In the genomic region with DNA sequence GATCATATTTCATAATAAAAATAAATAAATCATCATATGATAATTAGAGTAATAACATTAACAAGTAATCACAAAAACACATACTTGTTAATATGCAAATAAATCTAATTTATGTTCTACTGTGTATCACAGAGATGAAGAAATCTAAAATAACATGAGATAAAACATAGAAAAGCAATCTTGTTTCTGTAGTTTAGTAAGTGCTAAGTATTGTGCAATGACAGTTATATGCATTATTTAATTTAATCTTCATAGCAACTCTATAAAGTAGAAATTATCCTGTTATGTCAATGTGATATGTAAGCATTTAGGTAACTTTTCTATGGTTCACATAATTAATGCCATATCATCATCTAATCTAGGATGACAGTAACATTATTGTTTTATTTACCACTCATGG, we compare ENCODE assay signal across 22 cellular contexts.
DNase-seq lines count a peak whose midpoint lies in the region; ATAC-seq, FAIRE-seq and TF ChIP-seq lines count a peak whose summit lies in the region.
"Had no signal": no experiment of that assay in that cellular context is flagged by ENCODE, and none has a peak within 500 bp of the region (broad histone marks: within the 10 kb centered on the region; RNA-seq: fewer than 3 reads in every experiment).

No MANE protein-coding gene starts in this region.

- H3K27ac Mint-ChIP-seq in T-cell, result no peak overlapping the region
- H3K27ac Mint-ChIP-seq: B cell; CD4-positive, CD25-positive, alpha-beta regulatory T cell; CD8-positive, alpha-beta T cell; GM23338 had no signal

- H3K4me3 Mint-ChIP-seq in T-cell, result no peak overlapping the region
- H3K4me3 Mint-ChIP-seq: B cell; CD4-positive, CD25-positive, alpha-beta regulatory T cell; CD8-positive, alpha-beta T cell; GM23338 had no signal

- no peak overlapping the region for H2AFZ ChIP-seq in HepG2 (ENCODE audit: low read length)
- H2AFZ ChIP-seq: GM23338 had no signal

- TF ChIP-seq EP300 in HepG2 (IDR thresholded peaks at IDR 0.05; ENCODE audit: low read depth in 2 of 2, low read length in 2 of 2), result no peak
- TF ChIP-seq EP300 in HepG2 (CRISPR knock-in tag; IDR thresholded peaks at IDR 0.05; ENCODE audit: borderline replicate concordance), result no peak

- DNase-seq in HepG2 (ENCODE audit: low spot score) (no peak), right lobe of liver (no peak), frontal cortex (ENCODE audit: low spot score in 2 of 2) (no peak), pancreas (no peak), T-cell (no peak)
- DNase-seq: Caco-2; CD4-positive, CD25-positive, alpha-beta regulatory T cell; CD8-positive, alpha-beta T cell; DMS153; DND-41 had no signal

- TF ChIP-seq RAD21 in HepG2 (CRISPR knock-in tag; IDR thresholded peaks at IDR 0.05), result no peak

- H3K4me3 ChIP-seq in HepG2 (replicated peaks in 1 of 3; ENCODE audit: insufficient read depth in 1 of 3, low read depth in 2 of 3, low read length in 3 of 3) (no peak overlapping the region), right lobe of liver (no peak overlapping the region), pancreas (no peak overlapping the region)
- H3K4me3 ChIP-seq: BLaER1, GM12878, GM23338, HAP-1 had no signal

- H3K4me2 ChIP-seq in HepG2 (ENCODE audit: low read depth, low read length), result no peak overlapping the region
- H3K4me2 ChIP-seq: BLaER1, GM23338 had no signal

- no peak overlapping the region for H3K27ac ChIP-seq in HepG2 (ENCODE audit: extremely low read length, insufficient read depth, low read length)
- H3K27ac ChIP-seq in right lobe of liver, result no peak overlapping the region
- H3K27ac ChIP-seq in pancreas, result no peak overlapping the region
- H3K27ac ChIP-seq: 22Rv1, BLaER1, C4-2B had no signal

- H3K36me3 ChIP-seq in HepG2 (replicated peaks in 1 of 2; ENCODE audit: control insufficient read depth in 1 of 2, insufficient read depth in 2 of 2, low read length in 2 of 2) (no peaks in the 10 kb centered on the region), right lobe of liver (no peaks in the 10 kb centered on the region), pancreas (no peaks in the 10 kb centered on the region)
- H3K36me3 ChIP-seq: BLaER1, HAP-1 had no signal

- intact Hi-C loops in HepG2 (cut with micrococcal nuclease; ENCODE audit: unreplicated experiment), result no loop called here
- intact Hi-C loops in right lobe of liver (cut with DNase I), result no loop called here
- intact Hi-C loops in pancreas (cut with DNase I), result no loop called here

- no peak overlapping the region for H3K9ac ChIP-seq in HepG2 (ENCODE audit: insufficient read depth, low read depth, low read length)
- H3K9ac ChIP-seq: BLaER1 had no signal

- in situ Hi-C loops in HepG2 (cut with HindIII; ENCODE audit: extremely low pct_ligation_motif_present, low pct_unique_long_range_greater_than_20kb), result loop anchor here (25.0 kb wide), 1 partner anchor 884 kb away; a partner anchor contains a TSS

- H3K4me1 ChIP-seq in HepG2 (ENCODE audit: insufficient read depth, low read length) (no peaks in the 10 kb centered on the region), right lobe of liver (no peaks in the 10 kb centered on the region), pancreas (no peaks in the 10 kb centered on the region)
- H3K4me1 ChIP-seq: BLaER1, Caco-2, HAP-1 had no signal

- no peaks in the 10 kb centered on the region for H3K36me3 Mint-ChIP-seq in T-cell
- H3K36me3 Mint-ChIP-seq: CD4-positive, CD25-positive, alpha-beta regulatory T cell; CD8-positive, alpha-beta T cell had no signal

- FAIRE-seq in HepG2 (lab: Jason Lieb, UNC) (no peak), frontal cortex (lab: Jason Lieb, UNC) (peak; percentile 17), pancreas (lab: Jason Lieb, UNC) (peak; percentile 53)
- FAIRE-seq: A204.1, G401.6, GM12878, GM19239, H54 had no signal

- no peaks in the 10 kb centered on the region for H3K79me2 ChIP-seq in HepG2 (ENCODE audit: insufficient read depth, low read length)

- POLR2A ChIA-PET in HepG2 (lab: Yijun Ruan, JAX), result no interaction called here
- POLR2A ChIA-PET in T-cell (lab: Charles Lee), result no interaction called here

- CTCF ChIA-PET in HepG2 (lab: Yijun Ruan, JAX; ENCODE audit: low intra/inter-chr PET ratio, low total read pairs), result no interaction called here
- CTCF ChIA-PET in T-cell (lab: Charles Lee), result interaction anchor here in 1 of 2 donors (1.1 kb wide), 1 partner anchor 9 kb away, joined by 3 read pairs; no protein-coding TSS in a partner anchor

- H3K4me1 Mint-ChIP-seq in T-cell, result no peaks in the 10 kb centered on the region
- H3K4me1 Mint-ChIP-seq: B cell; CD4-positive, CD25-positive, alpha-beta regulatory T cell; GM23338 had no signal

- H3K9me3 Mint-ChIP-seq in T-cell, result no peaks in the 10 kb centered on the region
- H3K9me3 Mint-ChIP-seq: CD8-positive, alpha-beta T cell; GM23338 had no signal

- BruUV-seq in HepG2 (replicated peaks; lab: Mats Ljungman, UMichigan), result no TSS peak

- TF ChIP-seq POLR2A in HepG2 (IDR thresholded peaks at IDR 0.05; ENCODE audit: insufficient read depth in 1 of 2, low read depth in 2 of 2, low read length in 2 of 2) (no peak), right lobe of liver (IDR thresholded peaks at IDR 0.05) (no peak)

- H3K27me3 Mint-ChIP-seq in T-cell, result peaks cover 0 to 4% of the 10 kb centered on the region in 2 donors

- ATAC-seq in HepG2, result no peak
- no peak for ATAC-seq in right lobe of liver
- no peak for ATAC-seq in pancreas
- ATAC-seq in T-cell (replicated peaks in 1 of 4), result no peak
- ATAC-seq in HG03095 (IDR thresholded peaks at IDR 0.05; ENCODE audit: unreplicated experiment), result no peak
- ATAC-seq: CD8-positive, alpha-beta T cell; GM12878; GM23338 had no signal

- H3K9me3 ChIP-seq in HepG2 (ENCODE audit: low read length) (no peaks in the 10 kb centered on the region), right lobe of liver (no peaks in the 10 kb centered on the region), pancreas (no peaks in the 10 kb centered on the region)
- H3K9me3 ChIP-seq: BLaER1, Caco-2, HAP-1 had no signal

- H3K27me3 ChIP-seq in HepG2 (ENCODE audit: control insufficient read depth in 1 of 2, insufficient read depth in 2 of 2, low read length in 2 of 2), result no peaks in the 10 kb centered on the region
- H3K27me3 ChIP-seq in right lobe of liver, result no peaks in the 10 kb centered on the region
- H3K27me3 ChIP-seq in pancreas, result no peaks in the 10 kb centered on the region
- H3K27me3 ChIP-seq: BLaER1 had no signal

- TF ChIP-seq CTCF in HepG2 (CRISPR knock-in tag; IDR thresholded peaks at IDR 0.05) (no peak), right lobe of liver (IDR thresholded peaks at IDR 0.05) (no peak), pancreas (IDR thresholded peaks at IDR 0.05) (no peak)

- H4K20me1 ChIP-seq in HepG2 (ENCODE audit: insufficient read depth, low read length), result no peaks in the 10 kb centered on the region
- H4K20me1 ChIP-seq: BLaER1 had no signal

TF ChIP-seq in HepG2, 621 proteins besides CTCF, POLR2A, EP300 and RAD21:
- peak; percentile 36; the same call in 1 of the 2 replicates for TF ChIP-seq CEBPB (IDR thresholded peaks at IDR 0.05; ENCODE audit: borderline replicate concordance, low read depth, low read length)
- TF ChIP-seq, protein P1, sequence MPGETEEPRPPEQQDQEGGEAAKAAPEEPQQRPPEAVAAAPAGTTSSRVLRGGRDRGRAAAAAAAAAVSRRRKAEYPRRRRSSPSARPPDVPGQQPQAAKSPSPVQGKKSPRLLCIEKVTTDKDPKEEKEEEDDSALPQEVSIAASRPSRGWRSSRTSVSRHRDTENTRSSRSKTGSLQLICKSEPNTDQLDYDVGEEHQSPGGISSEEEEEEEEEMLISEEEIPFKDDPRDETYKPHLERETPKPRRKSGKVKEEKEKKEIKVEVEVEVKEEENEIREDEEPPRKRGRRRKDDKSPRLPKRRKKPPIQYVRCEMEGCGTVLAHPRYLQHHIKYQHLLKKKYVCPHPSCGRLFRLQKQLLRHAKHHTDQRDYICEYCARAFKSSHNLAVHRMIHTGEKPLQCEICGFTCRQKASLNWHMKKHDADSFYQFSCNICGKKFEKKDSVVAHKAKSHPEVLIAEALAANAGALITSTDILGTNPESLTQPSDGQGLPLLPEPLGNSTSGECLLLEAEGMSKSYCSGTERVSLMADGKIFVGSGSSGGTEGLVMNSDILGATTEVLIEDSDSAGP (CRISPR knock-in tag; IDR thresholded peaks at IDR 0.05; ENCODE audit: borderline replicate concordance), result no peak
